ENCODE assay signal across 19 cellular contexts in genomic region chr9:91690540-91691249, GRCh38.
DNase-seq lines count a peak whose midpoint lies in the region; ATAC-seq, FAIRE-seq and TF ChIP-seq lines count a peak whose summit lies in the region.
"Had no signal": no experiment of that assay in that cellular context is flagged by ENCODE, and none has a peak within 500 bp of the region (broad histone marks: within the 10 kb centered on the region; RNA-seq: fewer than 3 reads in every experiment).

No MANE protein-coding gene starts in this region.

- DNase-seq in right atrium auricular region (ENCODE audit: low spot score) (peak; percentile 42), cardiac septum (ENCODE audit: low spot score) (no peak), lung microvascular endothelial cell (ENCODE audit: low read depth in 2 of 2) (peak; percentile 28 to 81), ascending aorta (ENCODE audit: low spot score in 2 of 2) (no peak), frontal cortex (ENCODE audit: low spot score in 2 of 2) (no peak)
- DNase-seq in effector memory CD4-positive, alpha-beta T cell, result no peak
- DNase-seq: activated CD4-positive, alpha-beta memory T cell treated with anti-CD3 and anti-CD28 coated beads for 36 hours; activated naive CD4-positive, alpha-beta T cell treated with anti-CD3 and anti-CD28 coated beads, Interleukin-2, amount 50 U/mL, for 16 hours; activated T-cell treated with anti-CD3 and anti-CD28 coated beads, Interleukin-2, amount 50 U/mL, for 24 hours; cortex of kidney; left ventricle myocardium inferior; NCI-H1694; NCI-H526; PC-9; stimulated activated CD8-positive, alpha-beta memory T cell treated with anti-CD3 and anti-CD28 coated beads, Interleukin-4, amount 100 ng/mL, for 48 hours had no signal

- H3K36me3 ChIP-seq in right atrium auricular region, result no peaks in the 10 kb centered on the region
- no peaks in the 10 kb centered on the region for H3K36me3 ChIP-seq in ascending aorta
- H3K36me3 ChIP-seq in effector memory CD4-positive, alpha-beta T cell (ENCODE audit: control insufficient read depth, insufficient read depth, low read length), result no peaks in the 10 kb centered on the region
- H3K36me3 ChIP-seq: left ventricle myocardium inferior, suprapubic skin had no signal

- no peaks in the 10 kb centered on the region for H3K4me1 ChIP-seq in right atrium auricular region
- H3K4me1 ChIP-seq in ascending aorta, result no peaks in the 10 kb centered on the region
- H3K4me1 ChIP-seq in effector memory CD4-positive, alpha-beta T cell (ENCODE audit: control insufficient read depth, insufficient read depth, low read length, poor library complexity, severe bottlenecking), result no peaks in the 10 kb centered on the region
- H3K4me1 ChIP-seq: suprapubic skin had no signal

- no peaks in the 10 kb centered on the region for H3K36me3 Mint-ChIP-seq in activated T-helper 17 cell treated with anti-CD3 and anti-CD28 coated beads, Interleukin-2, amount 50 U/mL, for 72 hours (ENCODE audit: low read depth)
- H3K36me3 Mint-ChIP-seq: activated CD4-positive, alpha-beta memory T cell treated with anti-CD3 and anti-CD28 coated beads for 36 hours; WTC11 had no signal

- H3K27ac ChIP-seq in right atrium auricular region (no peak overlapping the region), ascending aorta (no peak overlapping the region)
- no peak overlapping the region for H3K27ac ChIP-seq in effector memory CD4-positive, alpha-beta T cell (ENCODE audit: insufficient read depth, low read length, poor library complexity, severe bottlenecking)
- H3K27ac ChIP-seq: left ventricle myocardium inferior, PC-9, suprapubic skin had no signal

- FAIRE-seq in frontal cortex (lab: Jason Lieb, UNC), result no peak

- H3K4me3 ChIP-seq in right atrium auricular region (no peak overlapping the region), ascending aorta (no peak overlapping the region)
- no peak overlapping the region for H3K4me3 ChIP-seq in effector memory CD4-positive, alpha-beta T cell (ENCODE audit: insufficient read depth, low read depth, low read length, poor library complexity, severe bottlenecking)
- H3K4me3 ChIP-seq: left ventricle myocardium inferior, PC-9, smooth muscle cell, suprapubic skin had no signal

- H3K27me3 ChIP-seq in right atrium auricular region (no peaks in the 10 kb centered on the region), ascending aorta (no peaks in the 10 kb centered on the region)
- H3K27me3 ChIP-seq in effector memory CD4-positive, alpha-beta T cell (replicated peaks; ENCODE audit: control insufficient read depth, insufficient read depth, low read length, poor library complexity, severe bottlenecking), result no peaks in the 10 kb centered on the region
- H3K27me3 ChIP-seq: suprapubic skin had no signal

- H3K4me3 Mint-ChIP-seq in activated T-helper 17 cell treated with anti-CD3 and anti-CD28 coated beads, Interleukin-2, amount 50 U/mL, for 72 hours, result no peak overlapping the region
- H3K4me3 Mint-ChIP-seq: activated CD4-positive, alpha-beta memory T cell treated with anti-CD3 and anti-CD28 coated beads for 36 hours; activated T-cell treated with anti-CD3 and anti-CD28 coated beads, Interleukin-2, amount 50 U/mL, for 24 hours; WTC11 had no signal

- TF ChIP-seq CTCF in right atrium auricular region (IDR thresholded peaks at IDR 0.05) (no peak), ascending aorta (IDR thresholded peaks at IDR 0.05) (no peak)

- ATAC-seq in activated T-helper 17 cell treated with anti-CD3 and anti-CD28 coated beads, Interleukin-2, amount 50 U/mL, for 72 hours (replicated peaks), result no peak
- ATAC-seq: WTC11 had no signal

- no peaks in the 10 kb centered on the region for H3K9me3 ChIP-seq in right atrium auricular region
- H3K9me3 ChIP-seq in ascending aorta, result no peaks in the 10 kb centered on the region
- no peaks in the 10 kb centered on the region for H3K9me3 ChIP-seq in effector memory CD4-positive, alpha-beta T cell (ENCODE audit: control insufficient read depth, low read length)
- H3K9me3 ChIP-seq: left ventricle myocardium inferior, suprapubic skin had no signal

- no peaks in the 10 kb centered on the region for H3K9me3 Mint-ChIP-seq in activated T-helper 17 cell treated with anti-CD3 and anti-CD28 coated beads, Interleukin-2, amount 50 U/mL, for 72 hours
- H3K9me3 Mint-ChIP-seq: activated CD4-positive, alpha-beta memory T cell treated with anti-CD3 and anti-CD28 coated beads for 36 hours; activated T-cell treated with anti-CD3 and anti-CD28 coated beads, Interleukin-2, amount 50 U/mL, for 24 hours; WTC11 had no signal

- no peaks in the 10 kb centered on the region for H3K27me3 Mint-ChIP-seq in activated T-helper 17 cell treated with anti-CD3 and anti-CD28 coated beads, Interleukin-2, amount 50 U/mL, for 72 hours
- H3K27me3 Mint-ChIP-seq: activated CD4-positive, alpha-beta memory T cell treated with anti-CD3 and anti-CD28 coated beads for 36 hours; activated T-cell treated with anti-CD3 and anti-CD28 coated beads, Interleukin-2, amount 50 U/mL, for 24 hours had no signal

- intact Hi-C loops in cardiac septum (cut with DNase I), result no loop called here
- intact Hi-C loops in ascending aorta (cut with DNase I), result no loop called here

- peak overlapping the region; percentile 12 for H3K27ac Mint-ChIP-seq in activated T-helper 17 cell treated with anti-CD3 and anti-CD28 coated beads, Interleukin-2, amount 50 U/mL, for 72 hours
- H3K27ac Mint-ChIP-seq: activated CD4-positive, alpha-beta memory T cell treated with anti-CD3 and anti-CD28 coated beads for 36 hours; activated T-cell treated with anti-CD3 and anti-CD28 coated beads, Interleukin-2, amount 50 U/mL, for 24 hours; WTC11 had no signal

- H3K4me1 Mint-ChIP-seq in activated T-helper 17 cell treated with anti-CD3 and anti-CD28 coated beads, Interleukin-2, amount 50 U/mL, for 72 hours, result peaks cover 5% of the 10 kb centered on the region

Comparison
In these comparisons a context has a peak if more than half of its experiments do, and no peak if none do; other contexts are left out.
1. DNase-seq: peak in right atrium auricular region (single experiment) and lung microvascular endothelial cell (2 of 2); none in cardiac septum (single experiment), ascending aorta (0 of 2), effector memory CD4-positive, alpha-beta T cell (0 of 3) and frontal cortex (0 of 2).